Comparison of ENCODE assay signal across 1 cellular context in genomic region chr9:100196215-100196614, GRCh38.
TF ChIP-seq lines count a peak whose summit lies in the region.

No MANE protein-coding gene starts in this region.

TF ChIP-seq in K562, 482 proteins besides CTCF, POLR2A, EP300 and RAD21 (continued from another document and continues in another):
- TF ChIP-seq PBX2 (CRISPR knock-in tag; IDR thresholded peaks at IDR 0.05; ENCODE audit: low read depth): no peak
- 0 out of 2 replicates have a peak, but pooled peaks have one; percentile 20 for TF ChIP-seq PBX2 (tag; conservative IDR thresholded peaks at IDR 0.05; ENCODE audit: low read depth)
- peak; percentile 56; the same call in 1 of the 2 replicates for TF ChIP-seq SMARCA4 (IDR thresholded peaks at IDR 0.05)
- TF ChIP-seq NFE2 (IDR thresholded peaks at IDR 0.05; ENCODE audit: low read depth): no peak
- TF ChIP-seq SAFB (IDR thresholded peaks at IDR 0.05; ENCODE audit: borderline replicate concordance, low read depth, low read length): no peak
- TF ChIP-seq CBFA2T3 (IDR thresholded peaks at IDR 0.05): peak; percentile 67
- TF ChIP-seq ZFP36 (IDR thresholded peaks at IDR 0.05; ENCODE audit: low read depth, low read length, partially characterized antibody): no peak
- no peak for TF ChIP-seq ELF1 (tag; IDR thresholded peaks at IDR 0.05)
- TF ChIP-seq ZNF551 (CRISPR knock-in tag; IDR thresholded peaks at IDR 0.05): no peak
- no peak for TF ChIP-seq PPARD (CRISPR knock-in tag; IDR thresholded peaks at IDR 0.05)
- TF ChIP-seq RHOXF2B (CRISPR knock-in tag; conservative IDR thresholded peaks at IDR 0.05): no peak
- no peak for TF ChIP-seq ZNF232 (CRISPR knock-in tag; IDR thresholded peaks at IDR 0.05)
- TF ChIP-seq SMC3 (conservative IDR thresholded peaks at IDR 0.05; ENCODE audit: insufficient read depth, low read depth, low read length): no peak
- no peak for TF ChIP-seq RERE (CRISPR knock-in tag; IDR thresholded peaks at IDR 0.05; ENCODE audit: borderline replicate concordance)
- TF ChIP-seq CHAMP1 (IDR thresholded peaks at IDR 0.05): peak; percentile 35; the same call in 1 of the 2 replicates
- TF ChIP-seq FOXA1 (IDR thresholded peaks at IDR 0.05; ENCODE audit: borderline replicate concordance): no peak
- TF ChIP-seq BDP1 (IDR thresholded peaks at IDR 0.05; ENCODE audit: insufficient read depth, insufficient read length): no peak
- no peak for TF ChIP-seq THAP12 (CRISPR knock-in tag; IDR thresholded peaks at IDR 0.05)
- TF ChIP-seq NFIC (IDR thresholded peaks at IDR 0.05): no peak
- TF ChIP-seq KDM1A (IDR thresholded peaks at IDR 0.05): no peak
- TF ChIP-seq SPI1 (IDR thresholded peaks at IDR 0.05; ENCODE audit: borderline replicate concordance, low read depth, low read length): no peak
- TF ChIP-seq ZKSCAN8 (CRISPR knock-in tag; IDR thresholded peaks at IDR 0.05): no peak
- no peak for TF ChIP-seq RFX7 (CRISPR knock-in tag; IDR thresholded peaks at IDR 0.05)
- TF ChIP-seq VEZF1 (CRISPR knock-in tag; IDR thresholded peaks at IDR 0.05): 0 out of 2 replicates have a peak, but pooled peaks have one; percentile 14
- TF ChIP-seq YY1 (IDR thresholded peaks at IDR 0.05; ENCODE audit: borderline replicate concordance in 1 of 3, control insufficient read depth in 1 of 3, extremely low read depth in 1 of 3, insufficient read depth in 3 of 3, insufficient read length in 1 of 3, insufficient replicate concordance in 2 of 3, low read depth in 1 of 3, low read length in 2 of 3): peak in 1 of 3 experiments; percentile 24
- TF ChIP-seq HIVEP1 (CRISPR knock-in tag; IDR thresholded peaks at IDR 0.05): no peak
- TF ChIP-seq TBL1XR1 (IDR thresholded peaks at IDR 0.05; ENCODE audit: low read length in 2 of 2): no peak
- peak; percentile 34; the same call in 1 of the 2 replicates for TF ChIP-seq FOXM1 (IDR thresholded peaks at IDR 0.05; ENCODE audit: low read depth)
- TF ChIP-seq FOXM1 (CRISPR knock-in tag; IDR thresholded peaks at IDR 0.05; ENCODE audit: low read depth): no peak
- TF ChIP-seq SOX6 (IDR thresholded peaks at IDR 0.05): peak; percentile 41; the same call in 1 of the 2 replicates
- no peak for TF ChIP-seq SIRT6 (IDR thresholded peaks at IDR 0.05; ENCODE audit: low read depth, low read length)
- TF ChIP-seq ARID1B (IDR thresholded peaks at IDR 0.05): peak; percentile 64
- no peak for TF ChIP-seq E2F8 (IDR thresholded peaks at IDR 0.05; ENCODE audit: low read depth, partially characterized antibody)
- TF ChIP-seq USF2 (CRISPR knock-in tag; IDR thresholded peaks at IDR 0.05): no peak
- no peak for TF ChIP-seq ARHGAP35 (IDR thresholded peaks at IDR 0.05; ENCODE audit: partially characterized antibody)
- TF ChIP-seq SRSF9 (IDR thresholded peaks at IDR 0.05; ENCODE audit: borderline replicate concordance, low read depth, low read length): no peak
- peak; percentile 91 for TF ChIP-seq FOXJ2 (tag; IDR thresholded peaks at IDR 0.05)
- peak; percentile 69 for TF ChIP-seq MEIS2 (IDR thresholded peaks at IDR 0.05; ENCODE audit: partially characterized antibody)
- peak; percentile 42; the same call in 1 of the 2 replicates for TF ChIP-seq CTBP1 (IDR thresholded peaks at IDR 0.05; ENCODE audit: borderline replicate concordance)
- TF ChIP-seq NCOA6 (IDR thresholded peaks at IDR 0.05): no peak
- TF ChIP-seq ZC3H11A (IDR thresholded peaks at IDR 0.05; ENCODE audit: low read depth, low read length): no peak
- no peak for TF ChIP-seq PHF21A (IDR thresholded peaks at IDR 0.05; ENCODE audit: borderline replicate concordance, low read depth)
- TF ChIP-seq DPF2 (IDR thresholded peaks at IDR 0.05): peak; percentile 34; the same call in 1 of the 2 replicates
- TF ChIP-seq CAMTA2 (CRISPR knock-in tag; conservative IDR thresholded peaks at IDR 0.05): no peak
- TF ChIP-seq NR2C1 (IDR thresholded peaks at IDR 0.05): no peak
- TF ChIP-seq NR2C1 (tag; IDR thresholded peaks at IDR 0.05): no peak
- TF ChIP-seq TRIM24 (IDR thresholded peaks at IDR 0.05): no peak
- TF ChIP-seq HSF4 (CRISPR knock-in tag; IDR thresholded peaks at IDR 0.05; ENCODE audit: borderline replicate concordance): no peak
- no peak for TF ChIP-seq C11orf30 (IDR thresholded peaks at IDR 0.05; ENCODE audit: low read depth)
- no peak for TF ChIP-seq ETS2 (tag; IDR thresholded peaks at IDR 0.05; ENCODE audit: borderline replicate concordance, poor library complexity, severe bottlenecking)
- no peak for TF ChIP-seq ZNF174 (CRISPR knock-in tag; IDR thresholded peaks at IDR 0.05)
- TF ChIP-seq CSDE1 (IDR thresholded peaks at IDR 0.05): no peak
- no peak for TF ChIP-seq PHTF2 (CRISPR knock-in tag; IDR thresholded peaks at IDR 0.05)
